In the genomic region with DNA sequence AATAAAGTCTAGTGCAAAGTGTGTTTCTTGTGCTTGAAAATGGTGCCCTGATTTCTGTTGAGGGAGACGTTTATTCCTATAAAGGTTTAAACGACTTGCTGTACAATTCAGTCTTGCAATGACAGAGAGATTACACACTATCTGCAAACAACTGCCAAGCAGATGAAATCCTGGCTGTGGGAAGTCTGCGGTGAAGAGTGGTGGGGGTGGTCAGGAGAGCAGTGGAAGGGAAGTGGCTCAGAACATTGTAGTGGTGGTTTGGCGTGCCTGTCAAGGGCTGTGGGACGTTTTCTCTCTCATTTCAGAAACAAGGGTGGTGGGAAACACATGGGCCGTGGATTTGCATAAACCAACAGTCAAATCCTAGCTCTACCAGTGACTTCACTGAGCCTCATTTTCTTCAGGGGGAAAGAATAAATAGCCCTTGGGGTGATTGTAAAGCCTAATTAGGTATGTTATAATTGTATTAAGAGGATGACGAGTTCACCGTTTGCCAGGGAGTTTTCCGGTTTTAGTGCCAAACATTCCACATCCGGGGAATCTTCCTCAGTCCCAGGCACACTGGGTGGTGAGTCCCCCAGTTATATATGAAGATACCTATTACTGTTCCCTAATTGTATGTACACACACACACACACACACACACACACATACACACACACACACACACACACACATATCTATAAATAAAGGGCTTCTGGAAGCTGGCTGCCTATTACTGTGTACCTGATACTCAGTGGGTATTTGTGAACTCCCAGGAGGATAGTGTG, we compare ENCODE assay signal across 8 cellular contexts.
DNase-seq lines count a peak whose midpoint lies in the region; ATAC-seq and TF ChIP-seq lines count a peak whose summit lies in the region.

No MANE protein-coding gene starts in this region.

- in situ Hi-C loops in astrocyte of the cerebellum (cut with HindIII; ENCODE audit: low sequenced_read_pairs), result no loop called here

- no peaks in the 10 kb centered on the region for H3K9me3 Mint-ChIP-seq in stimulated activated effector memory CD8-positive, alpha-beta T cell treated with anti-CD3 and anti-CD28 coated beads, Interleukin-12 subunit alpha, Interleukin-12 subunit beta, amount 100 ng/mL, for 72 hours

- H3K36me3 Mint-ChIP-seq in stimulated activated effector memory CD8-positive, alpha-beta T cell treated with anti-CD3 and anti-CD28 coated beads, Interleukin-12 subunit alpha, Interleukin-12 subunit beta, amount 100 ng/mL, for 72 hours, result peaks cover 22% of the 10 kb centered on the region

- H3K4me1 Mint-ChIP-seq in stimulated activated effector memory CD8-positive, alpha-beta T cell treated with anti-CD3 and anti-CD28 coated beads, Interleukin-12 subunit alpha, Interleukin-12 subunit beta, amount 100 ng/mL, for 72 hours, result peaks cover 84% of the 10 kb centered on the region

- peak; percentile 48 for ATAC-seq in GM19463 (IDR thresholded peaks at IDR 0.05; ENCODE audit: unreplicated experiment)
- peak; percentile 66 for ATAC-seq in HG03520 (IDR thresholded peaks at IDR 0.05; ENCODE audit: unreplicated experiment)
- peak; percentile 68 for ATAC-seq in left lobe of liver
- ATAC-seq in stimulated activated effector memory CD8-positive, alpha-beta T cell treated with anti-CD3 and anti-CD28 coated beads, Interleukin-12 subunit alpha, Interleukin-12 subunit beta, amount 100 ng/mL, for 72 hours, result peak; percentile 75

- peak overlapping the region; percentile 75 for H3K4me3 Mint-ChIP-seq in stimulated activated effector memory CD8-positive, alpha-beta T cell treated with anti-CD3 and anti-CD28 coated beads, Interleukin-12 subunit alpha, Interleukin-12 subunit beta, amount 100 ng/mL, for 72 hours

- TF ChIP-seq CTCF in astrocyte of the cerebellum (IDR thresholded peaks at IDR 0.05; ENCODE audit: low read depth, low read length, missing control alignments), result no peak

- DNase-seq in DMS53 treated with DMSO at 0.1 percent for 48 hours (lab: John Stamatoyannopoulos, UW; ENCODE audit: unreplicated experiment) (peak; percentile 38), SKM-1 (lab: John Stamatoyannopoulos, UW; ENCODE audit: unreplicated experiment) (peak; percentile 89), astrocyte of the cerebellum (ENCODE audit: low read depth) (peak; percentile 95), left lobe of liver (ENCODE audit: low spot score) (peak; percentile 65), pons (ENCODE audit: low spot score) (no peak)
- peak; percentile 56 to 89 for DNase-seq in stimulated activated effector memory CD8-positive, alpha-beta T cell treated with anti-CD3 and anti-CD28 coated beads, Interleukin-12 subunit alpha, Interleukin-12 subunit beta, amount 100 ng/mL, for 72 hours (ENCODE audit: low spot score in 2 of 2)

- H3K27ac Mint-ChIP-seq in stimulated activated effector memory CD8-positive, alpha-beta T cell treated with anti-CD3 and anti-CD28 coated beads, Interleukin-12 subunit alpha, Interleukin-12 subunit beta, amount 100 ng/mL, for 72 hours, result peak overlapping the region; percentile 98

- no peak overlapping the region for H3K4me3 ChIP-seq in astrocyte of the cerebellum (ENCODE audit: low read depth, low read length)
